8 cellular contexts compared by ENCODE assay signal in genomic region chr11:65430406-65431217, GRCh38. TPM values are rescaled to one million over a fixed set of nuclear protein-coding genes. Genes with fewer than 3 reads are reported as not detected.
DNase-seq lines count a peak whose midpoint lies in the region; ATAC-seq and TF ChIP-seq lines count a peak whose summit lies in the region.

No MANE protein-coding gene starts in this region.

- H3K4me2 ChIP-seq in OCI-LY7 (ENCODE audit: low read length) (peak overlapping the region; percentile 91), H9 (ENCODE audit: insufficient read depth, insufficient read length, low read length) (no peak overlapping the region)

- H2BK12ac ChIP-seq in H9 (ENCODE audit: insufficient read length, low read depth, low read length): no peak overlapping the region

- H4K20me1 ChIP-seq in OCI-LY7 (ENCODE audit: insufficient read depth, low read length) (peaks cover 10% of the 10 kb centered on the region), H9 (ENCODE audit: control insufficient read depth, insufficient read depth, insufficient read length) (no peaks in the 10 kb centered on the region)

- peak overlapping the region; percentile 97 for H3K27ac ChIP-seq in OCI-LY7 (ENCODE audit: low read depth, low read length, poor library complexity, severe bottlenecking)
- peak overlapping the region; percentile 76 for H3K27ac ChIP-seq in duodenal mucosa (ENCODE audit: low read depth, low read length)
- H3K27ac ChIP-seq in ovary: peak overlapping the region; percentile 29 to 50
- no peak overlapping the region for H3K27ac ChIP-seq in H9 (ENCODE audit: insufficient read length, low read depth, low read length)

- H3K4me1 Mint-ChIP-seq in Calu3 (ENCODE audit: low read depth, unreplicated experiment) (peaks cover 77% of the 10 kb centered on the region), H9 (peaks cover 40% of the 10 kb centered on the region in 2 experiments)

- no TSS peak for BruUV-seq in Calu3 (replicated peaks; lab: Mats Ljungman, UMichigan)
- TSS peak; percentile 88 for BruUV-seq in OCI-LY7 (replicated peaks; lab: Mats Ljungman, UMichigan)

- H3K36me3 Mint-ChIP-seq in Calu3 (ENCODE audit: insufficient read depth, unreplicated experiment) (peaks cover 97% of the 10 kb centered on the region), H9 (ENCODE audit: insufficient read depth in 1 of 3, low read depth in 3 of 3) (no peaks in the 10 kb centered on the region)

- no peak overlapping the region for H4K8ac ChIP-seq in H9 (replicated peaks; ENCODE audit: insufficient read length, low read depth, low read length)

- H3K9me3 ChIP-seq in OCI-LY7 (ENCODE audit: low read length) (no peaks in the 10 kb centered on the region), duodenal mucosa (ENCODE audit: control insufficient read depth in 1 of 2, low read length in 2 of 2) (no peaks in the 10 kb centered on the region), ovary (no peaks in the 10 kb centered on the region), H9 (ENCODE audit: control insufficient read depth, low read depth, low read length) (no peaks in the 10 kb centered on the region)

- TF ChIP-seq EP300 in ovary (IDR thresholded peaks at IDR 0.05): no peak

- H2BK5ac ChIP-seq in H9 (ENCODE audit: insufficient read length, low read length): no peak overlapping the region

- intact Hi-C loops in Calu3 (cut with micrococcal nuclease; ENCODE audit: unreplicated experiment): no loop called here
- intact Hi-C loops in OCI-LY7 (cut with micrococcal nuclease; ENCODE audit: unreplicated experiment): no loop called here
- intact Hi-C loops in ovary (cut with DNase I): no loop called here

- H3K79me1 ChIP-seq in H9 (ENCODE audit: insufficient read depth, low read depth, low read length, poor library complexity, severe bottlenecking): no peaks in the 10 kb centered on the region

- H3K27me3 Mint-ChIP-seq in Calu3 (ENCODE audit: unreplicated experiment): no peaks in the 10 kb centered on the region
- H3K27me3 Mint-ChIP-seq in H9 (ENCODE audit: low read depth): no peaks in the 10 kb centered on the region

- peaks cover 90% of the 10 kb centered on the region for H3K79me2 ChIP-seq in OCI-LY7 (ENCODE audit: insufficient read depth, low read depth, low read length)
- no peaks in the 10 kb centered on the region; the same call in 1 of the 2 replicates for H3K79me2 ChIP-seq in H9 (ENCODE audit: insufficient read depth, low read length)

- H3K4me3 ChIP-seq in OCI-LY7 (ENCODE audit: low read depth, low read length, poor library complexity, severe bottlenecking) (peak overlapping the region; percentile 73), duodenal mucosa (ENCODE audit: low read depth in 1 of 2, low read length in 2 of 2) (peak overlapping the region; percentile 33 to 46), ovary (peak overlapping the region; percentile 12)

- H3K36me3 ChIP-seq in OCI-LY7 (ENCODE audit: insufficient read depth, low read length): peaks cover 27% of the 10 kb centered on the region
- H3K36me3 ChIP-seq in duodenal mucosa (ENCODE audit: control insufficient read depth in 1 of 2, insufficient read depth in 2 of 2, low read length in 2 of 2): peaks cover 24 to 33% of the 10 kb centered on the region in 2 donors
- no peaks in the 10 kb centered on the region for H3K36me3 ChIP-seq in ovary

- H4K91ac ChIP-seq in H9 (ENCODE audit: insufficient read length, low read depth, low read length): no peak overlapping the region

- H3K9ac ChIP-seq in duodenal mucosa (ENCODE audit: low read depth in 1 of 2, low read length in 2 of 2) (peak overlapping the region; percentile 49 to 57), H9 (ENCODE audit: extremely low read depth, insufficient read length, low read length) (no peak overlapping the region)

- ATAC-seq in HG02884 (IDR thresholded peaks at IDR 0.05; ENCODE audit: unreplicated experiment): no peak
- no peak for ATAC-seq in GM19023 (IDR thresholded peaks at IDR 0.05; ENCODE audit: unreplicated experiment)
- ATAC-seq in esophagus mucosa: no peak

- no peak overlapping the region for H3T11ph ChIP-seq in H9 (ENCODE audit: low read length)

- H3K56ac ChIP-seq in H9 (ENCODE audit: insufficient read length, low read depth, low read length): no peak overlapping the region

- H3K4ac ChIP-seq in H9 (ENCODE audit: low read depth, low read length): no peak overlapping the region

- H3K14ac ChIP-seq in H9 (ENCODE audit: insufficient read depth, low read length): no peak overlapping the region

- H2BK120ac ChIP-seq in H9 (ENCODE audit: low read depth, low read length, poor library complexity, severe bottlenecking): no peak overlapping the region

- no peaks in the 10 kb centered on the region for H3K23me2 ChIP-seq in H9 (ENCODE audit: insufficient read length, low read depth, low read length, poor library complexity, severe bottlenecking)

- no peak overlapping the region for H3K18ac ChIP-seq in H9 (ENCODE audit: insufficient read length, low read depth, low read length)

- peaks cover 96% of the 10 kb centered on the region for H3K4me1 ChIP-seq in OCI-LY7 (ENCODE audit: insufficient read depth, low read length, poor library complexity, severe bottlenecking)
- peaks cover 50 to 59% of the 10 kb centered on the region in 2 donors for H3K4me1 ChIP-seq in duodenal mucosa (ENCODE audit: control insufficient read depth in 1 of 2, insufficient read depth in 2 of 2, low read length in 2 of 2)
- peaks cover 6% of the 10 kb centered on the region for H3K4me1 ChIP-seq in ovary (ENCODE audit: insufficient read depth)
- H3K4me1 ChIP-seq in H9 (ENCODE audit: insufficient read depth, low read length): peaks cover 9% of the 10 kb centered on the region; the same call in 1 of the 2 replicates

- H3K27ac Mint-ChIP-seq in Calu3 (ENCODE audit: unreplicated experiment): peak overlapping the region; percentile 99
- H3K27ac Mint-ChIP-seq in H9: no peak overlapping the region

- TF ChIP-seq CTCF in Calu3 (IDR thresholded peaks at IDR 0.05; ENCODE audit: unreplicated experiment) (no peak), OCI-LY7 (conservative IDR thresholded peaks at IDR 0.05; ENCODE audit: low read length) (no peak), ovary (IDR thresholded peaks at IDR 0.05) (no peak), H9 (conservative IDR thresholded peaks at IDR 0.05) (no peak)

- H2AFZ ChIP-seq in OCI-LY7 (ENCODE audit: low read length) (no peak overlapping the region), H9 (ENCODE audit: low read length) (no peak overlapping the region)

- 47 to 48% (median 47%) methylated on average over 6 of the region's 6 CpGs for whole genome bisulfite sequencing in ovary, 3 donors
- WGBS in H9 (ENCODE audit: extremely low coverage, insufficient read length, low lambda C conversion rate): no CpG with 5 or more reads among the region's 6 CpGs

- POLR2A ChIA-PET in OCI-LY7 (lab: Charles Lee): interaction anchor here (0.7 to 1.7 kb wide), 7 partner anchors 11 to 68 kb away, joined by 3 to 18 read pairs (median 3); partner anchors contain the start of gene MALAT1

- no peak overlapping the region for H2AK5ac ChIP-seq in H9 (ENCODE audit: insufficient read length, low read length)

- CTCF ChIA-PET in Calu3 (lab: Charles Lee): interaction anchor here (1.4 kb wide), 1 partner anchor 15 kb away, joined by 10 read pairs; no protein-coding TSS in a partner anchor
- CTCF ChIA-PET in OCI-LY7 (lab: Charles Lee; ENCODE audit: unreplicated experiment): no interaction called here

- H4K5ac ChIP-seq in H9 (ENCODE audit: insufficient read length, low read depth, low read length): no peak overlapping the region

- H2BK20ac ChIP-seq in H9 (ENCODE audit: low read depth, low read length, poor library complexity, severe bottlenecking): no peak overlapping the region

- H3K23ac ChIP-seq in H9 (ENCODE audit: insufficient read length, low read depth, low read length): no peak overlapping the region

- DNase-seq in Calu3 (no peak), OCI-LY7 (ENCODE audit: low spot score) (peak; percentile 66), ovary (peak in 1 of 5 donors; percentile 14), H9 (no peak)

- H3K9me3 Mint-ChIP-seq in Calu3 (ENCODE audit: low read depth, unreplicated experiment) (no peaks in the 10 kb centered on the region), H9 (no peaks in the 10 kb centered on the region)

- peak overlapping the region; percentile 90 for H3K4me3 Mint-ChIP-seq in Calu3 (ENCODE audit: low read depth, unreplicated experiment)
- no peak overlapping the region for H3K4me3 Mint-ChIP-seq in H9

- no peaks in the 10 kb centered on the region for H3K27me3 ChIP-seq in duodenal mucosa (ENCODE audit: control insufficient read depth in 1 of 2, insufficient read depth in 2 of 2, low read length in 2 of 2)
- H3K27me3 ChIP-seq in ovary: no peaks in the 10 kb centered on the region
- no peaks in the 10 kb centered on the region for H3K27me3 ChIP-seq in H9 (ENCODE audit: insufficient read depth, low read length)

- no peak overlapping the region for H2BK15ac ChIP-seq in H9 (ENCODE audit: low read depth, low read length)

- no peaks in the 10 kb centered on the region for H3K9me2 ChIP-seq in OCI-LY7 (ENCODE audit: insufficient read depth, low read length)

- TF ChIP-seq POLR2A in ovary (IDR thresholded peaks at IDR 0.05): peak; percentile 15

RNA-seq across cellular contexts. Expression of gene NEAT1, which starts 8.0 kb away (rescaled TPM):
- 605 and 821 TPM in 2 replicates for total RNA-seq in Calu3 (2022)
- total RNA-seq in OCI-LY7 (2014; rRNA removed; shearing (Covaris generic)): 30.1 and 52.2 TPM in 2 replicates
- 390 and 440 TPM in 2 replicates for total RNA-seq in OCI-LY7 (2022)
- total RNA-seq in ovary: 100 to 1,000 TPM; 175 to 850 (median 372) TPM
- polyA plus RNA-seq in ovary: 100 to 1,000 TPM; 216 to 268 TPM
- 11.1 and 12.7 TPM in 2 replicates for total RNA-seq in H9 (2021)
- 389 TPM for total RNA-seq in esophagus mucosa

RNA-seq across cellular contexts. Expression of gene FRMD8, which starts 44.2 kb away (rescaled TPM):
- total RNA-seq in Calu3 (2022): 40.2 and 51.9 TPM in 2 replicates
- 36.7 and 55.8 TPM in 2 replicates for total RNA-seq in OCI-LY7 (2014; rRNA removed; shearing (Covaris generic))
- 31.5 and 37.6 TPM in 2 replicates for total RNA-seq in OCI-LY7 (2022)
- 10 to 100 TPM; 21.2 to 41.7 (median 25.5) TPM for total RNA-seq in ovary
- polyA plus RNA-seq in ovary: 10 to 100 TPM in 1 of 2 donors, 1 to 10 TPM in 1; 4.3 to 15.8 TPM
- 19.0 and 22.7 TPM in 2 replicates for total RNA-seq in H9 (2021)
- 37.1 TPM for total RNA-seq in esophagus mucosa

RNA-seq across cellular contexts. Expression of gene SLC25A45, which starts 48.2 kb away (rescaled TPM):
- total RNA-seq in Calu3 (2022) (2.9 and 4.0 TPM in 2 replicates), OCI-LY7 (2022) (20.7 and 24.0 TPM in 2 replicates), ovary (1 to 10 TPM; 3.2 to 8.7 (median 4.6) TPM), H9 (2021) (1.1 and 1.6 TPM in 2 replicates), esophagus mucosa (3.4 TPM)
- 5.9 and 7.0 TPM in 2 replicates for total RNA-seq in OCI-LY7 (2014; rRNA removed; shearing (Covaris generic))
- polyA plus RNA-seq in ovary: 1 to 10 TPM; 2.7 to 3.4 TPM

Comparison
In these comparisons a context has a peak if more than half of its experiments do, and no peak if none do; other contexts are left out.
1. H3K4me3 ChIP-seq: peak in every context shown above with its lines; median percentile 73 in OCI-LY7; 40 in duodenal mucosa; 12 in ovary.